ENCODE assay signal across 9 cellular contexts in genomic region chr17:67431210-67432015, GRCh38. TPM values are rescaled to one million over a fixed set of nuclear protein-coding genes. Genes with fewer than 3 reads are reported as not detected.
DNase-seq lines count a peak whose midpoint lies in the region; ATAC-seq and TF ChIP-seq lines count a peak whose summit lies in the region.
"Had no signal": no experiment of that assay in that cellular context is flagged by ENCODE, and none has a peak within 500 bp of the region (broad histone marks: within the 10 kb centered on the region; RNA-seq: fewer than 3 reads in every experiment).

No MANE protein-coding gene starts in this region.

- DNase-seq in AG09319 (ENCODE audit: extremely low read depth, low read depth), result peak; percentile 23
- DNase-seq in HFFc6, result peak; percentile 85
- no peak for DNase-seq in activated CD4-positive, alpha-beta memory T cell treated with anti-CD3 and anti-CD28 coated beads, Interleukin-2, amount 10 ng/mL, durations not matched to agents 7 days and 5 days
- DNase-seq in hepatic stellate cell (ENCODE audit: low spot score), result peak; percentile 65
- DNase-seq in amygdala (lab: John Stamatoyannopoulos, UW), result no peak

- peaks cover 19% of the 10 kb centered on the region for H3K4me1 Mint-ChIP-seq in HFFc6 (ENCODE audit: low read depth)
- peaks cover 55% of the 10 kb centered on the region for H3K4me1 Mint-ChIP-seq in activated CD4-positive, alpha-beta memory T cell treated with anti-CD3 and anti-CD28 coated beads, Interleukin-2, amount 10 ng/mL, durations not matched to agents 7 days and 5 days

- H3K9me3 Mint-ChIP-seq in HFFc6, result no peaks in the 10 kb centered on the region
- H3K9me3 Mint-ChIP-seq in activated CD4-positive, alpha-beta memory T cell treated with anti-CD3 and anti-CD28 coated beads, Interleukin-2, amount 10 ng/mL, durations not matched to agents 7 days and 5 days, result no peaks in the 10 kb centered on the region
- H3K9me3 Mint-ChIP-seq: memory B cell had no signal

- no peak for ATAC-seq in HG03175 (IDR thresholded peaks at IDR 0.05; ENCODE audit: unreplicated experiment)
- no peak for ATAC-seq in GM21825 (IDR thresholded peaks at IDR 0.05; ENCODE audit: unreplicated experiment)
- ATAC-seq in HG02763 (IDR thresholded peaks at IDR 0.05; ENCODE audit: unreplicated experiment), result no peak

- TF ChIP-seq CTCF in AG09319 (IDR thresholded peaks at IDR 0.05; ENCODE audit: low read depth, low read length) (no peak), HFFc6 (IDR thresholded peaks at IDR 0.05) (no peak)

- H3K36me3 Mint-ChIP-seq in HFFc6 (ENCODE audit: low read depth), result no peaks in the 10 kb centered on the region
- H3K36me3 Mint-ChIP-seq in activated CD4-positive, alpha-beta memory T cell treated with anti-CD3 and anti-CD28 coated beads, Interleukin-2, amount 10 ng/mL, durations not matched to agents 7 days and 5 days (ENCODE audit: low read depth), result peaks cover 3% of the 10 kb centered on the region
- H3K36me3 Mint-ChIP-seq: memory B cell had no signal

- POLR2A ChIA-PET in activated CD4-positive, alpha-beta memory T cell treated with anti-CD3 and anti-CD28 coated beads, Interleukin-2, amount 10 ng/mL, durations not matched to agents 7 days and 5 days (lab: Charles Lee), result interaction anchor here (1.3 to 7.4 kb wide), 6 partner anchors 10 to 55 kb away, joined by 4 to 61 read pairs (median 14); partner anchors contain the start of gene PITPNC1

- H3K27ac Mint-ChIP-seq in HFFc6, result peak overlapping the region; percentile 89
- H3K27ac Mint-ChIP-seq in activated CD4-positive, alpha-beta memory T cell treated with anti-CD3 and anti-CD28 coated beads, Interleukin-2, amount 10 ng/mL, durations not matched to agents 7 days and 5 days, result peak overlapping the region; percentile 11
- H3K27ac Mint-ChIP-seq: memory B cell had no signal

- H3K27me3 Mint-ChIP-seq in HFFc6 (ENCODE audit: insufficient read depth), result peaks cover 3% of the 10 kb centered on the region; the same call in 1 of the 2 replicates
- H3K27me3 Mint-ChIP-seq in activated CD4-positive, alpha-beta memory T cell treated with anti-CD3 and anti-CD28 coated beads, Interleukin-2, amount 10 ng/mL, durations not matched to agents 7 days and 5 days, result peaks cover 3% of the 10 kb centered on the region
- H3K27me3 Mint-ChIP-seq: memory B cell had no signal

- peak overlapping the region; percentile 76 for H3K4me3 Mint-ChIP-seq in HFFc6
- no peak overlapping the region for H3K4me3 Mint-ChIP-seq in activated CD4-positive, alpha-beta memory T cell treated with anti-CD3 and anti-CD28 coated beads, Interleukin-2, amount 10 ng/mL, durations not matched to agents 7 days and 5 days
- H3K4me3 Mint-ChIP-seq: memory B cell had no signal

- CTCF ChIA-PET in activated CD4-positive, alpha-beta memory T cell treated with anti-CD3 and anti-CD28 coated beads, Interleukin-2, amount 10 ng/mL, durations not matched to agents 7 days and 5 days (lab: Charles Lee), result interaction anchor here (0.8 to 6.5 kb wide), 4 partner anchors 10 to 56 kb away, joined by 3 to 26 read pairs (median 16); no protein-coding TSS in a partner anchor

RNA-seq across cellular contexts. Expression of gene PITPNC1, which starts 54.3 kb away (rescaled TPM):
- total RNA-seq in HFFc6 (2021; fragmentation: NEBNext Ultra II Directional; extraction: Animal tissue kit (Norgen Biotek cat#: 25700)), result 10 to 100 TPM in 1 of 6 experiments, 1 to 10 TPM in 5; 6.9 to 11.1 (median 7.7) TPM
- 10 to 100 TPM; 29.1 to 31.1 TPM for total RNA-seq in activated CD4-positive, alpha-beta memory T cell treated with anti-CD3 and anti-CD28 coated beads, Interleukin-2, amount 10 ng/mL, durations not matched to agents 7 days and 5 days

Comparison
In these comparisons a context has a peak if more than half of its experiments do, and no peak if none do; other contexts are left out.
1. DNase-seq: peak in AG09319 (single experiment), HFFc6 (single experiment) and hepatic stellate cell (single experiment); none in activated CD4-positive, alpha-beta memory T cell treated with anti-CD3 and anti-CD28 coated beads, Interleukin-2, amount 10 ng/mL, durations not matched to agents 7 days and 5 days (single experiment) and amygdala (0 of 56).